Comparison of ENCODE assay signal across 27 cellular contexts in genomic region chr12:68423175-68423574, GRCh38.
A peak's percentile ranks its signal among the peaks of the same experiment; 100 is the strongest.
DNase-seq lines count a peak whose midpoint lies in the region; ATAC-seq and TF ChIP-seq lines count a peak whose summit lies in the region.
"Had no signal": no experiment of that assay in that cellular context is flagged by ENCODE, and none has a peak within 500 bp of the region (broad histone marks: within the 10 kb centered on the region; RNA-seq: fewer than 3 reads in every experiment).

No MANE protein-coding gene starts in this region.

- WGBS in right lobe of liver (ENCODE audit: insufficient coverage, low coverage, low lambda C conversion rate, missing lambda C conversion rate), result 67% methylated on average over 5 of the region's 5 CpGs

- H3K4me1 ChIP-seq in HAP-1, result no peaks in the 10 kb centered on the region
- no peaks in the 10 kb centered on the region for H3K4me1 ChIP-seq in right lobe of liver
- H3K4me1 ChIP-seq: BLaER1 had no signal

- no peak for ATAC-seq in activated T-helper 17 cell treated with anti-CD3 and anti-CD28 coated beads, Interleukin-2, amount 50 U/mL, for 72 hours (replicated peaks)
- peak; percentile 68 to 93 (median 83) for ATAC-seq in right lobe of liver
- ATAC-seq: activated T-cell treated with anti-CD3 and anti-CD28 coated beads, Interleukin-2, amount 50 U/mL, for 4 hours; GM23338 had no signal

- no peak for TF ChIP-seq CTCF in endothelial cell (IDR thresholded peaks at IDR 0.05; ENCODE audit: unreplicated experiment)
- no peak for TF ChIP-seq CTCF in right lobe of liver (IDR thresholded peaks at IDR 0.05)

- peak overlapping the region; percentile 6 for H3K27ac Mint-ChIP-seq in activated T-helper 17 cell treated with anti-CD3 and anti-CD28 coated beads, Interleukin-2, amount 50 U/mL, for 72 hours
- H3K27ac Mint-ChIP-seq in endothelial cell (ENCODE audit: unreplicated experiment), result no peak overlapping the region
- H3K27ac Mint-ChIP-seq: activated naive CD4-positive, alpha-beta T cell treated with anti-CD3 and anti-CD28 coated beads for 36 hours; GM23338; memory B cell had no signal

- in situ Hi-C loops in HAP-1 (cut with MboI; ENCODE audit: low sequenced_read_pairs), result no loop called here

- POLR2A ChIA-PET in HEK293T (lab: Yijun Ruan, JAX), result no interaction called here

- DNase-seq in HAP-1 (ENCODE audit: low spot score in 2 of 2) (peak; percentile 49 to 76), endothelial cell (ENCODE audit: low spot score) (no peak), right lobe of liver (peak in 1 of 3 donors; percentile 37), MV-4-11 (lab: John Stamatoyannopoulos, UW) (no peak), HEK293T (ENCODE audit: extremely low spot score) (no peak), nucleus accumbens (lab: John Stamatoyannopoulos, UW) (no peak)
- DNase-seq in activated naive CD4-positive, alpha-beta T cell treated with Interleukin-2 at 50 U/mL for 16 hours, result no peak
- DNase-seq: activated CD4-positive, alpha-beta T cell treated with anti-CD3 and anti-CD28 coated beads for 48 hours; activated naive CD4-positive, alpha-beta T cell treated with anti-CD3 and anti-CD28 coated beads for 36 hours; activated T-cell treated with anti-CD3 and anti-CD28 coated beads, Interleukin-2, amount 50 U/mL, for 4 hours; COR-L47; cortex of kidney; head of caudate nucleus; NCI-H1048; NCI-H1694 treated with DMSO at 0.1 percent for 48 hours; NCI-H524 treated with DMSO at 0.1 percent for 48 hours; SIG-M5; sigmoid colon; stimulated activated naive CD4-positive, alpha-beta T cell; T-helper 9 cell; WERI-Rb-1 had no signal

- no peaks in the 10 kb centered on the region for H3K27me3 Mint-ChIP-seq in activated T-helper 17 cell treated with anti-CD3 and anti-CD28 coated beads, Interleukin-2, amount 50 U/mL, for 72 hours
- peaks cover 4% of the 10 kb centered on the region for H3K27me3 Mint-ChIP-seq in endothelial cell (ENCODE audit: unreplicated experiment)
- H3K27me3 Mint-ChIP-seq: memory B cell had no signal

- H3K27ac ChIP-seq in right lobe of liver, result no peak overlapping the region
- H3K27ac ChIP-seq: BLaER1, HL-60, sigmoid colon, suprapubic skin, WERI-Rb-1 had no signal

- no peaks in the 10 kb centered on the region for H3K36me3 Mint-ChIP-seq in activated T-helper 17 cell treated with anti-CD3 and anti-CD28 coated beads, Interleukin-2, amount 50 U/mL, for 72 hours (ENCODE audit: low read depth)
- H3K36me3 Mint-ChIP-seq in endothelial cell (ENCODE audit: low read depth, unreplicated experiment), result no peaks in the 10 kb centered on the region

- no peak overlapping the region for H3K4me3 Mint-ChIP-seq in activated T-helper 17 cell treated with anti-CD3 and anti-CD28 coated beads, Interleukin-2, amount 50 U/mL, for 72 hours
- H3K4me3 Mint-ChIP-seq in endothelial cell (ENCODE audit: unreplicated experiment), result peak overlapping the region; percentile 35
- H3K4me3 Mint-ChIP-seq: activated naive CD4-positive, alpha-beta T cell treated with anti-CD3 and anti-CD28 coated beads for 36 hours; activated T-cell treated with anti-CD3 and anti-CD28 coated beads, Interleukin-2, amount 50 U/mL, for 4 hours; GM23338; memory B cell had no signal

- no peak overlapping the region for H3K4me3 ChIP-seq in HAP-1
- H3K4me3 ChIP-seq in right lobe of liver, result no peak overlapping the region
- H3K4me3 ChIP-seq: BLaER1, GM23338, sigmoid colon, suprapubic skin had no signal

- no peaks in the 10 kb centered on the region for H3K9me3 Mint-ChIP-seq in activated T-helper 17 cell treated with anti-CD3 and anti-CD28 coated beads, Interleukin-2, amount 50 U/mL, for 72 hours
- H3K9me3 Mint-ChIP-seq in endothelial cell (ENCODE audit: unreplicated experiment), result no peaks in the 10 kb centered on the region
- H3K9me3 Mint-ChIP-seq: activated naive CD4-positive, alpha-beta T cell treated with anti-CD3 and anti-CD28 coated beads for 36 hours; GM23338 had no signal

- CTCF ChIA-PET in HEK293T (lab: Yijun Ruan, JAX), result interaction anchor here (0.6 kb wide), 1 partner anchor 63 kb away, joined by 3 read pairs; no protein-coding TSS in a partner anchor

- intact Hi-C loops in right lobe of liver (cut with DNase I), result no loop called here

- no peak for TF ChIP-seq POLR2A in right lobe of liver (IDR thresholded peaks at IDR 0.05)

- peaks cover 21% of the 10 kb centered on the region for H3K4me1 Mint-ChIP-seq in activated T-helper 17 cell treated with anti-CD3 and anti-CD28 coated beads, Interleukin-2, amount 50 U/mL, for 72 hours
- H3K4me1 Mint-ChIP-seq in endothelial cell (ENCODE audit: unreplicated experiment), result no peaks in the 10 kb centered on the region

- no peaks in the 10 kb centered on the region for H3K9me3 ChIP-seq in HAP-1
- no peaks in the 10 kb centered on the region for H3K9me3 ChIP-seq in right lobe of liver
- H3K9me3 ChIP-seq: BLaER1, sigmoid colon, suprapubic skin had no signal

- no peaks in the 10 kb centered on the region for H3K36me3 ChIP-seq in HAP-1 (replicated peaks)
- H3K36me3 ChIP-seq in right lobe of liver, result no peaks in the 10 kb centered on the region
- H3K36me3 ChIP-seq: BLaER1, sigmoid colon, suprapubic skin, WERI-Rb-1 had no signal

- H3K27me3 ChIP-seq in HAP-1 (ENCODE audit: low read depth) (no peaks in the 10 kb centered on the region), right lobe of liver (no peaks in the 10 kb centered on the region)
- H3K27me3 ChIP-seq: BLaER1, sigmoid colon, suprapubic skin had no signal

TF ChIP-seq in HEK293T, 16 proteins besides CTCF, POLR2A, EP300 and RAD21:
- TF ChIP-seq SUZ12 (IDR thresholded peaks at IDR 0.05), result no peak
- no peak for TF ChIP-seq ARNT (IDR thresholded peaks at IDR 0.05)
- TF ChIP-seq PKNOX1 (IDR thresholded peaks at IDR 0.05), result no peak

Comparison
In these comparisons a context has a peak if more than half of its experiments do, and no peak if none do; other contexts are left out.
1. DNase-seq: peak in HAP-1 (2 of 2); none in endothelial cell (single experiment), activated naive CD4-positive, alpha-beta T cell treated with Interleukin-2 at 50 U/mL for 16 hours (single experiment), MV-4-11 (single experiment), HEK293T (single experiment) and nucleus accumbens (0 of 56).